In genomic region chr12:49537709-49538601, GRCh38 we compare ENCODE assay signal across 2 cellular contexts.
TF ChIP-seq lines count a peak whose summit lies in the region.

No MANE protein-coding gene starts in this region.

TF ChIP-seq in HEK293, 187 proteins besides CTCF, POLR2A, EP300 and RAD21 (continues in another document):
- TF ChIP-seq ZNF707 (tag by site-specific recombination; IDR thresholded peaks at IDR 0.05) (no peak), ZNF184 (tag by site-specific recombination; IDR thresholded peaks at IDR 0.05) (no peak), ZNF624 (tag by site-specific recombination; IDR thresholded peaks at IDR 0.05) (no peak), ZNF223 (tag by site-specific recombination; IDR thresholded peaks at IDR 0.05) (no peak), ZIC2 (tag by site-specific recombination; IDR thresholded peaks at IDR 0.05) (peak; percentile 58), ZNF174 (tag by site-specific recombination; IDR thresholded peaks at IDR 0.05) (no peak), SP3 (tag by site-specific recombination; IDR thresholded peaks at IDR 0.05) (peak; percentile 15; the same call in 1 of the 2 replicates), ZNF629 (tag by site-specific recombination; IDR thresholded peaks at IDR 0.05) (no peak), EGR2 (tag by site-specific recombination; IDR thresholded peaks at IDR 0.05; ENCODE audit: low read depth) (peak; percentile 64), SP7 (tag by site-specific recombination; IDR thresholded peaks at IDR 0.05) (no peak), ZNF488 (tag by site-specific recombination; IDR thresholded peaks at IDR 0.05) (no peak), ZNF324 (tag by site-specific recombination; IDR thresholded peaks at IDR 0.05) (0 out of 2 replicates have a peak, but pooled peaks have one; percentile 18), ZNF311 (tag by site-specific recombination; IDR thresholded peaks at IDR 0.05; ENCODE audit: borderline replicate concordance) (no peak), HOXC10 (CRISPR knock-in tag; IDR thresholded peaks at IDR 0.05) (no peak), KLF1 (tag by site-specific recombination; IDR thresholded peaks at IDR 0.05) (no peak), ZBTB7A (tag by site-specific recombination; IDR thresholded peaks at IDR 0.05; ENCODE audit: low read depth) (peak; percentile 41; the same call in 1 of the 2 replicates), ZFHX2 (tag by site-specific recombination; conservative IDR thresholded peaks at IDR 0.05) (peak; percentile 64), ZBTB26 (tag by site-specific recombination; optimal IDR thresholded peaks at IDR 0.05) (peak; percentile 55), ZNF335 (tag by site-specific recombination; conservative IDR thresholded peaks at IDR 0.05) (peak; percentile 86), ZEB2 (tag by site-specific recombination; IDR thresholded peaks at IDR 0.05) (0 out of 2 replicates have a peak, but pooled peaks have one; percentile 8), KLF8 (tag by site-specific recombination; IDR thresholded peaks at IDR 0.05) (peak; percentile 33; the same call in 1 of the 2 replicates), ZBTB1 (tag by site-specific recombination; IDR thresholded peaks at IDR 0.05) (no peak), IKZF3 (tag by site-specific recombination; IDR thresholded peaks at IDR 0.05) (no peak; the same call in 1 of the 2 replicates), ZNF157 (tag by site-specific recombination; IDR thresholded peaks at IDR 0.05) (no peak), ZNF423 (tag by site-specific recombination; IDR thresholded peaks at IDR 0.05) (0 out of 2 replicates have a peak, but pooled peaks have one; percentile 10)
- TF ChIP-seq, protein P1, sequence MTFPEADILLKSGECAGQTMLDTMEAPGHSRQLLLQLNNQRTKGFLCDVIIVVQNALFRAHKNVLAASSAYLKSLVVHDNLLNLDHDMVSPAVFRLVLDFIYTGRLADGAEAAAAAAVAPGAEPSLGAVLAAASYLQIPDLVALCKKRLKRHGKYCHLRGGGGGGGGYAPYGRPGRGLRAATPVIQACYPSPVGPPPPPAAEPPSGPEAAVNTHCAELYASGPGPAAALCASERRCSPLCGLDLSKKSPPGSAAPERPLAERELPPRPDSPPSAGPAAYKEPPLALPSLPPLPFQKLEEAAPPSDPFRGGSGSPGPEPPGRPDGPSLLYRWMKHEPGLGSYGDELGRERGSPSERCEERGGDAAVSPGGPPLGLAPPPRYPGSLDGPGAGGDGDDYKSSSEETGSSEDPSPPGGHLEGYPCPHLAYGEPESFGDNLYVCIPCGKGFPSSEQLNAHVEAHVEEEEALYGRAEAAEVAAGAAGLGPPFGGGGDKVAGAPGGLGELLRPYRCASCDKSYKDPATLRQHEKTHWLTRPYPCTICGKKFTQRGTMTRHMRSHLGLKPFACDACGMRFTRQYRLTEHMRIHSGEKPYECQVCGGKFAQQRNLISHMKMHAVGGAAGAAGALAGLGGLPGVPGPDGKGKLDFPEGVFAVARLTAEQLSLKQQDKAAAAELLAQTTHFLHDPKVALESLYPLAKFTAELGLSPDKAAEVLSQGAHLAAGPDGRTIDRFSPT (tag by site-specific recombination; IDR thresholded peaks at IDR 0.05): no peak
- TF ChIP-seq, protein P2, sequence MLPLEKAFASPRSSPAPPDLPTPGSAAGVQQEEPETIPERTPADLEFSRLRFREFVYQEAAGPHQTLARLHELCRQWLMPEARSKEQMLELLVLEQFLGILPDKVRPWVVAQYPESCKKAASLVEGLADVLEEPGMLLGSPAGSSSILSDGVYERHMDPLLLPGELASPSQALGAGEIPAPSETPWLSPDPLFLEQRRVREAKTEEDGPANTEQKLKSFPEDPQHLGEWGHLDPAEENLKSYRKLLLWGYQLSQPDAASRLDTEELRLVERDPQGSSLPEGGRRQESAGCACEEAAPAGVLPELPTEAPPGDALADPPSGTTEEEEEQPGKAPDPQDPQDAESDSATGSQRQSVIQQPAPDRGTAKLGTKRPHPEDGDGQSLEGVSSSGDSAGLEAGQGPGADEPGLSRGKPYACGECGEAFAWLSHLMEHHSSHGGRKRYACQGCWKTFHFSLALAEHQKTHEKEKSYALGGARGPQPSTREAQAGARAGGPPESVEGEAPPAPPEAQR (tag by site-specific recombination; IDR thresholded peaks at IDR 0.05): no peak

TF ChIP-seq in H1, 55 proteins besides CTCF, POLR2A, EP300 and RAD21:
- TF ChIP-seq YY1 (IDR thresholded peaks at IDR 0.05; ENCODE audit: low read depth, low read length): no peak
- TF ChIP-seq CBX5 (IDR thresholded peaks at IDR 0.05; ENCODE audit: low read depth, low read length): no peak
- TF ChIP-seq POLR2AphosphoS5 (IDR thresholded peaks at IDR 0.05; ENCODE audit: low read depth, low read length): no peak
- peak; percentile 94 for TF ChIP-seq EZH2 (IDR thresholded peaks at IDR 0.05; ENCODE audit: low read depth, low read length, severe bottlenecking)
- TF ChIP-seq HDAC6 (IDR thresholded peaks at IDR 0.05; ENCODE audit: low read depth, low read length): no peak
- TF ChIP-seq MAX (IDR thresholded peaks at IDR 0.05): no peak; the same call in 1 of the 2 replicates
- peak; percentile 96 for TF ChIP-seq SUZ12 (IDR thresholded peaks at IDR 0.05; ENCODE audit: low read length)
- TF ChIP-seq CHD7 (IDR thresholded peaks at IDR 0.05; ENCODE audit: insufficient replicate concordance, low read length): no peak
- peak; percentile 56; the same call in 1 of the 2 replicates for TF ChIP-seq KDM1A (IDR thresholded peaks at IDR 0.05; ENCODE audit: borderline replicate concordance, low read length)
- TF ChIP-seq RNF2 (IDR thresholded peaks at IDR 0.05; ENCODE audit: borderline replicate concordance, low read depth, low read length, missing control alignments, poor library complexity, severe bottlenecking): peak; percentile 25
- TF ChIP-seq KDM4A (IDR thresholded peaks at IDR 0.05; ENCODE audit: low read depth, low read length, severe bottlenecking): peak; percentile 16
